18 cellular contexts compared by ENCODE assay signal in the genomic region with DNA sequence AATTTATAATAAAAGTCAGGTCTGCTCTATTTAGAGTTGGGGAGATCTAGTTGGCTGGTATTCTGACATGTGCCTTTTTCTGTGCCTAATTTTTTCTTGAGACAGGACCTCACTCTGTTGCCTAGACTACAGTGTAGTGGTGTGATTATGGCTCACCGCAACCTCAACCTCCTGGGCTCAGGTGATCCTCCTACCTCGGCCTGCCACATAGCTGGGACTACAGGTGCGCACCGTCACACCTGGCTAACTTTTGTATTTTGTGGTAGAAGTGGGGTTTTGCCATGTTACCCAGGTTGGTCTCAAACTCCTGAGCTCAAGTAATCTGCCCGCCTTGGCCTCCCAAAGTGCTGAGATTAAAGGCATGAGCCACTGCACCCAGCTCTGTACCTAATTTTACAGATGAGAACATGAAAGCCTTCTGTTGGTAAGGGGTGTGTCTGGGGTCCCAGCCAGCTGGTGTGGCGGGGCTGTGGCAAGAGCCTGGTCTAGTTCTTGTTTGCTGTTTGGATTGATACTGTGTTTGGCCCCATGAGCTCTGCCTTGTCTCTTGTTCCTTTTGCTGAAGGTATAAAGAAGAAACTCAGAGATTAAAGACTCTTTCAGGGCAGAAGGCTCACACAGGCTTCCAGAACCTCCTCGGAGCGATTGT. TPM values are rescaled to one million over a fixed set of nuclear protein-coding genes. Genes with fewer than 3 reads are reported as not detected.
DNase-seq lines count a peak whose midpoint lies in the region; ATAC-seq, FAIRE-seq and TF ChIP-seq lines count a peak whose summit lies in the region.
"Had no signal": no experiment of that assay in that cellular context is flagged by ENCODE, and none has a peak within 500 bp of the region (broad histone marks: within the 10 kb centered on the region; RNA-seq: fewer than 3 reads in every experiment).

No MANE protein-coding gene starts in this region.

- RAD21 ChIA-PET in GM12878 (lab: Charles Lee; ENCODE audit: unreplicated experiment) = no interaction called here

- H3K36me3 ChIP-seq in heart right ventricle (peaks cover 0 to 13% (median 0%) of the 10 kb centered on the region in 9 donors), GM12878 (ENCODE audit: control insufficient read depth in 2 of 2, insufficient read depth in 2 of 2, low read length in 1 of 2) (peaks cover 0 to 4% of the 10 kb centered on the region in 2 experiments; a peak in 1 of 4 replicates)

- TF ChIP-seq CTCF in heart right ventricle (IDR thresholded peaks at IDR 0.05) (no peak), GM12878 (IDR thresholded peaks at IDR 0.05 in 2 of 3, conservative IDR thresholded peaks at IDR 0.05 in 1 of 3; ENCODE audit: control insufficient read depth in 2 of 3, extremely low read depth in 1 of 3, insufficient read depth in 1 of 3, low read depth in 3 of 3, low read length in 3 of 3) (no peak), type B pancreatic cell (conservative IDR thresholded peaks at IDR 0.05) (no peak)

- POLR2A ChIA-PET in GM12878 (lab: Charles Lee) = interaction anchor here (0.8 kb wide), 1 partner anchor 21 kb away, joined by 3 read pairs; no protein-coding TSS in a partner anchor

- H3K27ac Mint-ChIP-seq in memory B cell = no peak overlapping the region
- peak overlapping the region; percentile 56 for H3K27ac Mint-ChIP-seq in type B pancreatic cell
- H3K27ac Mint-ChIP-seq in activated T-helper 2 cell treated with anti-CD3 and anti-CD28 coated beads, Interferon-gamma antibody, Interleukin-2, Interleukin-4, amounts not matched to agents 10 μg/mL and 5 μg/mL and 100 μg/mL, durations not matched to agents 14 hours and 24 hours and 36 hours = no peak overlapping the region

- H3K9me3 Mint-ChIP-seq in memory B cell = no peaks in the 10 kb centered on the region
- no peaks in the 10 kb centered on the region for H3K9me3 Mint-ChIP-seq in type B pancreatic cell
- H3K9me3 Mint-ChIP-seq in activated T-helper 2 cell treated with anti-CD3 and anti-CD28 coated beads, Interferon-gamma antibody, Interleukin-2, Interleukin-4, amounts not matched to agents 10 μg/mL and 5 μg/mL and 100 μg/mL, durations not matched to agents 14 hours and 24 hours and 36 hours = no peaks in the 10 kb centered on the region
- H3K9me3 Mint-ChIP-seq: CD8-positive, alpha-beta memory T cell; neural crest cell had no signal

- TF ChIP-seq EP300 in GM12878 (IDR thresholded peaks at IDR 0.05; ENCODE audit: borderline replicate concordance in 1 of 2, control insufficient read depth in 1 of 2, low read depth in 2 of 2, low read length in 2 of 2) = no peak

- TF ChIP-seq RAD21 in GM12878 (IDR thresholded peaks at IDR 0.05; ENCODE audit: insufficient read depth, low read depth, low read length) = no peak

- SMC1A ChIA-PET in GM12878 (lab: Charles Lee; ENCODE audit: uncharacterized antibody, unreplicated experiment) = interaction anchor here (0.5 to 1.4 kb wide), 3 partner anchors 14 to 36 kb away, joined by 3 read pairs; no protein-coding TSS in a partner anchor

- H3K4me3 ChIP-seq in heart right ventricle (no peak overlapping the region), GM12878 (no peak overlapping the region)
- H3K4me3 ChIP-seq: sigmoid colon had no signal

- BruUV-seq in GM12878 (replicated peaks; lab: Mats Ljungman, UMichigan) = no TSS peak

- ATAC-seq in heart right ventricle (no peak), left cardiac atrium (no peak), GM12878 (no peak), memory B cell (ENCODE audit: low read depth) (peak; percentile 64), HG03280 (IDR thresholded peaks at IDR 0.05; ENCODE audit: unreplicated experiment) (no peak)

- no peak overlapping the region for H3K4me2 ChIP-seq in GM12878 (ENCODE audit: control insufficient read depth, insufficient read depth)

- H2AFZ ChIP-seq in GM12878 (ENCODE audit: control insufficient read depth, low read depth, low read length) = no peak overlapping the region

- H3K27ac ChIP-seq in heart right ventricle (peak overlapping the region in 7 of 10 donors; percentile 12 to 73 (median 40)), GM12878 (ENCODE audit: control insufficient read depth, insufficient read depth) (no peak overlapping the region)
- H3K27ac ChIP-seq: sigmoid colon had no signal

- H3K4me1 Mint-ChIP-seq in memory B cell (peaks cover 10% of the 10 kb centered on the region), type B pancreatic cell (ENCODE audit: unreplicated experiment) (peaks cover 24% of the 10 kb centered on the region)
- H3K4me1 Mint-ChIP-seq in activated T-helper 2 cell treated with anti-CD3 and anti-CD28 coated beads, Interferon-gamma antibody, Interleukin-2, Interleukin-4, amounts not matched to agents 10 μg/mL and 5 μg/mL and 100 μg/mL, durations not matched to agents 14 hours and 24 hours and 36 hours (ENCODE audit: low read depth) = peaks cover 7% of the 10 kb centered on the region

- H3K27me3 Mint-ChIP-seq in memory B cell (no peaks in the 10 kb centered on the region), type B pancreatic cell (no peaks in the 10 kb centered on the region)
- H3K27me3 Mint-ChIP-seq in activated T-helper 2 cell treated with anti-CD3 and anti-CD28 coated beads, Interferon-gamma antibody, Interleukin-2, Interleukin-4, amounts not matched to agents 10 μg/mL and 5 μg/mL and 100 μg/mL, durations not matched to agents 14 hours and 24 hours and 36 hours (ENCODE audit: low read depth) = no peaks in the 10 kb centered on the region
- H3K27me3 Mint-ChIP-seq: CD8-positive, alpha-beta memory T cell had no signal

- H3K4me3 Mint-ChIP-seq in memory B cell (no peak overlapping the region), type B pancreatic cell (no peak overlapping the region)
- no peak overlapping the region for H3K4me3 Mint-ChIP-seq in activated T-helper 2 cell treated with anti-CD3 and anti-CD28 coated beads, Interferon-gamma antibody, Interleukin-2, Interleukin-4, amounts not matched to agents 10 μg/mL and 5 μg/mL and 100 μg/mL, durations not matched to agents 14 hours and 24 hours and 36 hours (ENCODE audit: low read depth)
- H3K4me3 Mint-ChIP-seq: CD8-positive, alpha-beta memory T cell; neural crest cell had no signal

- in situ Hi-C loops in GM12878 (cut with MboI) = no loop called here

- intact Hi-C loops in heart right ventricle (cut with DNase I) = loop anchor here in 2 of 10 donors (5.0 kb wide), 1 partner anchor 41 kb away; no protein-coding TSS in a partner anchor
- intact Hi-C loops in left cardiac atrium (cut with DNase I) = no loop called here
- intact Hi-C loops in GM12878 (cut with micrococcal nuclease; ENCODE audit: unreplicated experiment) = no loop called here
- intact Hi-C loops in activated T-helper 2 cell treated with anti-CD3 and anti-CD28 coated beads, Interferon-gamma antibody, Interleukin-2, Interleukin-4, amounts not matched to agents 10 μg/mL and 5 μg/mL and 100 μg/mL, durations not matched to agents 14 hours and 24 hours and 36 hours (cut with micrococcal nuclease) = no loop called here

- H3K27me3 ChIP-seq in heart right ventricle = no peaks in the 10 kb centered on the region
- H3K27me3 ChIP-seq in GM12878 (replicated peaks in 1 of 2; ENCODE audit: control insufficient read depth in 2 of 2, insufficient read depth in 2 of 2, low read length in 1 of 2) = no peaks in the 10 kb centered on the region
- H3K27me3 ChIP-seq: sigmoid colon had no signal

- no peaks in the 10 kb centered on the region for H3K79me2 ChIP-seq in GM12878 (ENCODE audit: control insufficient read depth, insufficient read depth, low read length)

- FAIRE-seq in GM12878 (lab: Jason Lieb, UNC) = no peak
- FAIRE-seq: colon had no signal

- no peak for TF ChIP-seq POLR2A in GM12878 (IDR thresholded peaks at IDR 0.05; ENCODE audit: low read depth, low read length)

- H3K9me3 ChIP-seq in heart right ventricle (no peaks in the 10 kb centered on the region), GM12878 (replicated peaks; ENCODE audit: control insufficient read depth, insufficient read depth, low read length) (no peaks in the 10 kb centered on the region)
- H3K9me3 ChIP-seq: sigmoid colon had no signal

- H3K4me1 ChIP-seq in heart right ventricle = peaks cover 0 to 62% (median 25%) of the 10 kb centered on the region in 9 donors
- no peaks in the 10 kb centered on the region for H3K4me1 ChIP-seq in GM12878 (ENCODE audit: control insufficient read depth, insufficient read depth, low read length)

- H3K9ac ChIP-seq in GM12878 (ENCODE audit: control insufficient read depth, insufficient read depth, low read length) = no peak overlapping the region

- 83 to 84% methylated on average over 8 of the region's 8 CpGs for WGBS in heart right ventricle, 2 donors
- 79% methylated on average over 8 of the region's 8 CpGs for WGBS in GM12878 (ENCODE audit: insufficient coverage, insufficient replicate concordance, low lambda C conversion rate, missing lambda C conversion rate)

- H3K36me3 Mint-ChIP-seq in memory B cell (peaks cover 5% of the 10 kb centered on the region), type B pancreatic cell (peaks cover 17% of the 10 kb centered on the region)
- H3K36me3 Mint-ChIP-seq in activated T-helper 2 cell treated with anti-CD3 and anti-CD28 coated beads, Interferon-gamma antibody, Interleukin-2, Interleukin-4, amounts not matched to agents 10 μg/mL and 5 μg/mL and 100 μg/mL, durations not matched to agents 14 hours and 24 hours and 36 hours (ENCODE audit: low read depth) = peaks cover 5% of the 10 kb centered on the region

- H4K20me1 ChIP-seq in GM12878 (ENCODE audit: control insufficient read depth, insufficient read depth) = no peaks in the 10 kb centered on the region

- CTCF ChIA-PET in GM12878 (lab: Yijun Ruan, JAX) = no interaction called here

- DNase-seq in heart right ventricle = no peak
- DNase-seq in left cardiac atrium = no peak
- DNase-seq in GM12878 (ENCODE audit: low read depth, low spot score) = no peak
- DNase-seq in memory B cell (ENCODE audit: low spot score in 2 of 2) = no peak
- DNase-seq in type B pancreatic cell (ENCODE audit: extremely low spot score, unreplicated experiment) = no peak
- no peak for DNase-seq in activated T-helper 2 cell treated with anti-CD3 and anti-CD28 coated beads, Interferon-gamma antibody, Interleukin-2, Interleukin-4, amounts not matched to agents 10 μg/mL and 5 μg/mL and 100 μg/mL, durations not matched to agents 14 hours and 24 hours and 36 hours (ENCODE audit: low spot score)
- no peak for DNase-seq in NK-92 treated with Interleukin-12 subunit alpha and Interleukin-12 subunit beta, amount 100 ng/mL, for 24 hours (lab: John Stamatoyannopoulos, UW)
- DNase-seq: ACHN; activated effector memory CD4-positive, alpha-beta T cell treated with Interleukin-2 at 50 U/mL for 16 hours; anterior cingulate cortex; head of caudate nucleus; NCI-H1930; sigmoid colon; trophoblast cell had no signal

RNA-seq across cellular contexts. Expression of gene POR, which starts 31.4 kb away (rescaled TPM):
- total RNA-seq in heart right ventricle (100 to 1,000 TPM in 1 of 10 donors, 10 to 100 TPM in 9; 37.3 to 203 (median 59.3) TPM), left cardiac atrium (100 to 1,000 TPM in 1 of 2 donors, 10 to 100 TPM in 1; 60.6 to 128 TPM), GM12878 (2014; rRNA removed) (67.6 and 75.5 TPM in 2 replicates), GM12878 (2014; rRNA removed; fragmentation: Illumina TruSeq; extraction: Trizol) (15.3 and 16.2 TPM in 2 replicates), GM12878 (2021) (72.2 and 75.8 TPM in 2 replicates), type B pancreatic cell (ENCODE audit: low replicate concordance) (122 and 153 TPM in 2 replicates)
- polyA plus RNA-seq in heart right ventricle (100 to 1,000 TPM; 104 to 185 TPM), GM12878 (2011; rRNA removed) (7.9 and 16.0 TPM in 2 replicates), GM12878 (2014; fragmentation: Illumina TruSeq; extraction: Trizol) (27.0 and 33.7 TPM in 2 replicates), GM12878 (2014; fragmentation: Nextera tagmentation; extraction: Ambion mirVana) (1 to 10 TPM; 2.2 to 8.2 TPM), GM12878 (2014; rRNA removed) (38.1 and 45.2 TPM in 2 replicates), GM12878 (2016; fragmentation: Nextera tagmentation; extraction: Ambion mirVana) (10 to 100 TPM; 55.7 to 59.0 TPM)
- 89.1 and 114 TPM in 2 replicates for total RNA-seq in GM12878 (2013; cell fraction: nucleolus; rRNA removed)
- 10.8 TPM for polyA plus RNA-seq in GM12878 (2011; ENCODE audit: low read depth)
- 28.1 and 40.8 TPM in 2 replicates for polyA plus RNA-seq in GM12878 (2011; cell fraction: cytosol; rRNA removed)
- 119 and 145 TPM in 2 replicates for polyA plus RNA-seq in GM12878 (2011; cell fraction: nucleus; rRNA removed)
- 32.6 and 32.8 TPM in 2 replicates for polyA plus RNA-seq in GM12878 (2012)
- 18.7 and 36.8 TPM in 2 replicates for polyA minus RNA-seq in GM12878 (2011; rRNA and poly(A)+ RNA removed)
- 29.0 and 34.8 TPM in 2 replicates for polyA minus RNA-seq in GM12878 (2011; cell fraction: cytosol; rRNA and poly(A)+ RNA removed)
- polyA minus RNA-seq in GM12878 (2011; cell fraction: nucleus; rRNA and poly(A)+ RNA removed) = 25.1 and 46.7 TPM in 2 replicates
- total RNA-seq in activated T-helper 2 cell treated with anti-CD3 and anti-CD28 coated beads, Interferon-gamma antibody, Interleukin-2, Interleukin-4, amounts not matched to agents 10 μg/mL and 5 μg/mL and 100 μg/mL, durations not matched to agents 14 hours and 24 hours and 36 hours = 105 and 106 TPM in 2 replicates

RNA-seq across cellular contexts. Expression of gene TMEM120A, which starts 48.1 kb away (rescaled TPM):
- total RNA-seq in heart right ventricle (100 to 1,000 TPM; 132 to 192 (median 149) TPM), left cardiac atrium (10 to 100 TPM; 63.5 to 98.3 TPM), GM12878 (2014; rRNA removed) (11.7 and 12.7 TPM in 2 replicates), GM12878 (2014; rRNA removed; fragmentation: Illumina TruSeq; extraction: Trizol) (9.1 and 10.8 TPM in 2 replicates), GM12878 (2021) (18.1 and 21.2 TPM in 2 replicates), type B pancreatic cell (ENCODE audit: low replicate concordance) (22.5 and 37.1 TPM in 2 replicates)
- polyA plus RNA-seq in heart right ventricle (100 to 1,000 TPM; 179 to 220 TPM), GM12878 (2011; rRNA removed) (65.5 and 86.6 TPM in 2 replicates), GM12878 (2014; fragmentation: Illumina TruSeq; extraction: Trizol) (17.1 and 18.7 TPM in 2 replicates), GM12878 (2014; fragmentation: Nextera tagmentation; extraction: Ambion mirVana) (1 to 10 TPM in 1 of 2 experiments, under 1 TPM in 1; 0.43 to 3.7 TPM), GM12878 (2014; rRNA removed) (26.2 and 27.6 TPM in 2 replicates), GM12878 (2016; fragmentation: Nextera tagmentation; extraction: Ambion mirVana) (10 to 100 TPM; 20.0 to 25.0 TPM)
- 42.9 and 48.9 TPM in 2 replicates for total RNA-seq in GM12878 (2013; cell fraction: nucleolus; rRNA removed)
- polyA plus RNA-seq in GM12878 (2011; ENCODE audit: low read depth) = 24.8 TPM
- 61.9 and 84.4 TPM in 2 replicates for polyA plus RNA-seq in GM12878 (2011; cell fraction: cytosol; rRNA removed)
- polyA plus RNA-seq in GM12878 (2011; cell fraction: nucleus; rRNA removed) = 108 and 137 TPM in 2 replicates
- 28.3 and 44.7 TPM in 2 replicates for polyA plus RNA-seq in GM12878 (2012)
- 139 and 147 TPM in 2 replicates for polyA minus RNA-seq in GM12878 (2011; rRNA and poly(A)+ RNA removed)
- 19.4 and 23.9 TPM in 2 replicates for polyA minus RNA-seq in GM12878 (2011; cell fraction: cytosol; rRNA and poly(A)+ RNA removed)
- polyA minus RNA-seq in GM12878 (2011; cell fraction: nucleus; rRNA and poly(A)+ RNA removed) = 21.0 and 23.5 TPM in 2 replicates
- 62.4 and 63.7 TPM in 2 replicates for total RNA-seq in activated T-helper 2 cell treated with anti-CD3 and anti-CD28 coated beads, Interferon-gamma antibody, Interleukin-2, Interleukin-4, amounts not matched to agents 10 μg/mL and 5 μg/mL and 100 μg/mL, durations not matched to agents 14 hours and 24 hours and 36 hours
